ENCODE assay signal across 11 cellular contexts in the genomic region with DNA sequence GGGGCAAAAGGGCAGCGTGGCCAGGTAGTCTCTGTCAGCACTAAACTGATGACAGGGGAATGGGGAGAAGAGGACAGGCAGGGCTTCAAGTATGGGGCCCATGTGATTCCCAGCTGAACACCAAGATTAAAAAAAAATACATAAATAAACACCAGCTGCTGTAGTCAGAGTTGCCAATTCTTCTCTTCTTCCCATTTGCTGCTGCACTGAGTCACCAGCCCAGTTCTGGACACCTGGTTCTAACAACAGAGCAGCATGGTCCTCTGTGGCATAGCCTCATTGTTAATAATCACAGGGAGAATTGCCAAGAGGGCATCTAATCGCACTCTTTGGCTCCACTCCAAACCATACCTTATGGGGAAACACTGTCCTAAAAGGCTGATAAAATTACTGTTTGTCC. TPM values are rescaled to one million over a fixed set of nuclear protein-coding genes. Genes with fewer than 3 reads are reported as not detected.
A peak's percentile ranks its signal among the peaks of the same experiment; 100 is the strongest.
DNase-seq lines count a peak whose midpoint lies in the region; ATAC-seq and TF ChIP-seq lines count a peak whose summit lies in the region.
"Had no signal": no experiment of that assay in that cellular context is flagged by ENCODE, and none has a peak within 500 bp of the region (broad histone marks: within the 10 kb centered on the region; RNA-seq: fewer than 3 reads in every experiment).

No MANE protein-coding gene starts in this region.

- H3K36me3 ChIP-seq in kidney epithelial cell (ENCODE audit: control insufficient read depth, insufficient read depth, low read length) = no peaks in the 10 kb centered on the region

- no peak for TF ChIP-seq CTCF in kidney epithelial cell (IDR thresholded peaks at IDR 0.05; ENCODE audit: insufficient read depth, low read length, poor library complexity, severe bottlenecking)
- no peak for TF ChIP-seq CTCF in mesothelial cell of epicardium (IDR thresholded peaks at IDR 0.05; ENCODE audit: unreplicated experiment)

- H3K4me3 ChIP-seq in kidney epithelial cell (ENCODE audit: low read depth, low read length) = no peak overlapping the region

- H3K27ac Mint-ChIP-seq in activated CD8-positive, alpha-beta T cell treated with anti-CD3 and anti-CD28 coated beads, Interleukin-2, amount 10 ng/mL, durations not matched to agents 7 days and 5 days = no peak overlapping the region
- H3K27ac Mint-ChIP-seq in mesothelial cell of epicardium = no peak overlapping the region

- CTCF ChIA-PET in activated CD8-positive, alpha-beta T cell treated with anti-CD3 and anti-CD28 coated beads, Interleukin-2, amount 10 ng/mL, durations not matched to agents 7 days and 5 days (lab: Charles Lee) = no interaction called here

- H3K9me3 Mint-ChIP-seq in activated CD8-positive, alpha-beta T cell treated with anti-CD3 and anti-CD28 coated beads, Interleukin-2, amount 10 ng/mL, durations not matched to agents 7 days and 5 days (ENCODE audit: insufficient read depth) = no peaks in the 10 kb centered on the region
- H3K9me3 Mint-ChIP-seq in mesothelial cell of epicardium = no peaks in the 10 kb centered on the region

- POLR2A ChIA-PET in activated CD8-positive, alpha-beta T cell treated with anti-CD3 and anti-CD28 coated beads, Interleukin-2, amount 10 ng/mL, durations not matched to agents 7 days and 5 days (lab: Charles Lee) = no interaction called here

- no peak for ATAC-seq in activated CD8-positive, alpha-beta T cell treated with anti-CD3 and anti-CD28 coated beads, Interleukin-2, amount 10 ng/mL, durations not matched to agents 7 days and 5 days
- ATAC-seq in GM21390 (IDR thresholded peaks at IDR 0.05; ENCODE audit: unreplicated experiment) = no peak

- no peaks in the 10 kb centered on the region for H3K36me3 Mint-ChIP-seq in activated CD8-positive, alpha-beta T cell treated with anti-CD3 and anti-CD28 coated beads, Interleukin-2, amount 10 ng/mL, durations not matched to agents 7 days and 5 days (ENCODE audit: low read depth)
- no peaks in the 10 kb centered on the region for H3K36me3 Mint-ChIP-seq in mesothelial cell of epicardium

- no peaks in the 10 kb centered on the region for H3K27me3 ChIP-seq in kidney epithelial cell (ENCODE audit: control insufficient read depth, insufficient read depth, low read length)

- DNase-seq in COLO668 (lab: John Stamatoyannopoulos, UW; ENCODE audit: unreplicated experiment) (peak; percentile 82), NCI-H1417 (lab: John Stamatoyannopoulos, UW) (peak; percentile 25 to 92 (median 53)), amygdala (lab: John Stamatoyannopoulos, UW) (peak in 35 of 56 donors; percentile 7 to 80 (median 38)), kidney epithelial cell (ENCODE audit: low read depth) (peak; percentile 53), iPS-NIHi7 (ENCODE audit: extremely low spot score) (no peak), mesothelial cell of epicardium (ENCODE audit: low spot score in 2 of 2, unreplicated experiment in 2 of 2) (no peak)
- DNase-seq in activated CD8-positive, alpha-beta T cell treated with anti-CD3 and anti-CD28 coated beads, Interleukin-2, amount 10 ng/mL, durations not matched to agents 7 days and 5 days = no peak
- DNase-seq: activated T-cell treated with anti-CD3 and anti-CD28 coated beads, Interleukin-2, amount 50 U/mL, for 1 hour; DND-41; stimulated activated CD4-positive, alpha-beta T cell treated with anti-CD3 and anti-CD28 coated beads, Interleukin-15, amount 100 ng/mL, for 24 hours had no signal

- H3K27me3 Mint-ChIP-seq in activated CD8-positive, alpha-beta T cell treated with anti-CD3 and anti-CD28 coated beads, Interleukin-2, amount 10 ng/mL, durations not matched to agents 7 days and 5 days (ENCODE audit: low read depth) = peaks cover 8% of the 10 kb centered on the region
- H3K27me3 Mint-ChIP-seq in mesothelial cell of epicardium (ENCODE audit: low read depth) = peaks cover 19% of the 10 kb centered on the region

- H3K4me3 Mint-ChIP-seq in activated CD8-positive, alpha-beta T cell treated with anti-CD3 and anti-CD28 coated beads, Interleukin-2, amount 10 ng/mL, durations not matched to agents 7 days and 5 days = no peak overlapping the region
- H3K4me3 Mint-ChIP-seq in mesothelial cell of epicardium = no peak overlapping the region

- no peaks in the 10 kb centered on the region for H3K4me1 Mint-ChIP-seq in activated CD8-positive, alpha-beta T cell treated with anti-CD3 and anti-CD28 coated beads, Interleukin-2, amount 10 ng/mL, durations not matched to agents 7 days and 5 days (ENCODE audit: low read depth)
- no peaks in the 10 kb centered on the region for H3K4me1 Mint-ChIP-seq in mesothelial cell of epicardium

RNA-seq across cellular contexts. Expression of gene PPM1H, which starts 15.1 kb away (rescaled TPM):
- 20.3 and 21.6 TPM in 2 replicates for total RNA-seq in kidney epithelial cell
- not detected for total RNA-seq in activated CD8-positive, alpha-beta T cell treated with anti-CD3 and anti-CD28 coated beads, Interleukin-2, amount 10 ng/mL, durations not matched to agents 7 days and 5 days
- 10.3 to 15.7 TPM (median 11.2 TPM) in 3 replicates for total RNA-seq in mesothelial cell of epicardium

Comparison
In these comparisons a context has a peak if more than half of its experiments do, and no peak if none do; other contexts are left out.
1. DNase-seq: peak in COLO668 (single experiment), NCI-H1417 (3 of 3), amygdala (35 of 56) and kidney epithelial cell (single experiment); none in activated CD8-positive, alpha-beta T cell treated with anti-CD3 and anti-CD28 coated beads, Interleukin-2, amount 10 ng/mL, durations not matched to agents 7 days and 5 days (single experiment), iPS-NIHi7 (single experiment) and mesothelial cell of epicardium (0 of 2).
2. RNA of gene PPM1H, which starts 15.1 kb away (total RNA-seq): 20.3 to 21.6 TPM in kidney epithelial cell and 10.3 to 15.7 TPM in mesothelial cell of epicardium; not detected in activated CD8-positive, alpha-beta T cell treated with anti-CD3 and anti-CD28 coated beads, Interleukin-2, amount 10 ng/mL, durations not matched to agents 7 days and 5 days; every median in the first group is over 10 times any median in the second.